Comparison of ENCODE assay signal across 27 cellular contexts in the genomic region with DNA sequence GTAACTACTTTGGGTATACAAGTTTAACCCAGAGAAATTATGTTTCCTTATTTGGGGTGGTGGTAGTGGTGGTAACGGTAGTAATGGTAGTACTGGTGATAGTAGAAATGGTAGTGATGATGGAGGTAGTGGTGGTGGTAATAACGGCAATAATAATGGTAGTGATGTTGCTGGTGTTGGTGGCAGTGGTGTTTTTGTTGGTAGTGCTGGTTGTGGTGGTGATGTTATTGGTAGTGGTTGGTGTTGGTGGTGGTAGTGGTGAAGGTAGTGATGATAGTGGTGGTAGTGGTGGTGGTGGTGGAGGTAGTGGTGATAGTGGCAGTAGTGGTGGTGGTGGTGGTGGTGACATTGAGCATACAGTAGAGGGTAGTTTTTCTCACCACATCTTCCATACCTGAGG.
"Had no signal": no experiment of that assay in that cellular context is flagged by ENCODE, and none has a peak within 500 bp of the region (broad histone marks: within the 10 kb centered on the region; RNA-seq: fewer than 3 reads in every experiment).

No MANE protein-coding gene starts in this region.

- H3K79me2 ChIP-seq: parathyroid adenoma had no signal

- H3K36me3 ChIP-seq: left ventricle myocardium inferior, neutrophil, right lobe of liver, thoracic aorta, tibial nerve, upper lobe of left lung, uterus had no signal

- H3K4me1 ChIP-seq: uterus had no signal

- DNase-seq: cortex of kidney; effector memory CD8-positive, alpha-beta T cell; hypothalamus; immature natural killer cell; islet precursor cell; kidney glomerular epithelial cell; left colon; left ventricle myocardium inferior; midbrain; naive thymus-derived CD4-positive, alpha-beta T cell; right lobe of liver; small intestine; stimulated activated CD4-positive, alpha-beta T cell treated with anti-CD3 and anti-CD28 coated beads, Interleukin-15, amount 100 ng/mL, for 24 hours; stimulated activated CD4-positive, alpha-beta T cell treated with anti-CD3 and anti-CD28 coated beads, Interleukin-2, amount 100 ng/mL, for 48 hours; stimulated activated naive B cell treated with anti-CD40 and anti-IgM and Interleukin-4, amounts not matched to agents 10 μg/mL and 1 μg/mL and 100 μg/mL, for 72 hours; upper lobe of left lung; uterus had no signal

- FAIRE-seq: endometrium, frontal cortex, small intestine had no signal

- H3K9ac ChIP-seq: parathyroid adenoma had no signal

- H3K27me3 ChIP-seq: right lobe of liver, tibial nerve, uterus had no signal

- ATAC-seq: effector memory CD8-positive, alpha-beta T cell; left colon; naive thymus-derived CD4-positive, alpha-beta T cell; right lobe of liver; stimulated activated naive B cell treated with anti-CD40 and anti-IgM and Interleukin-4, amounts not matched to agents 10 μg/mL and 1 μg/mL and 100 μg/mL, for 72 hours had no signal

- H3K9me3 ChIP-seq: left ventricle myocardium inferior, neutrophil, right lobe of liver, thoracic aorta, tibial nerve, upper lobe of left lung, uterus had no signal

- H3K27ac ChIP-seq: left ventricle myocardium inferior, neutrophil, parathyroid adenoma, right lobe of liver, tibial nerve, upper lobe of left lung, uterus had no signal

- H2AFZ ChIP-seq: parathyroid adenoma had no signal

- H3K9me3 Mint-ChIP-seq: effector memory CD8-positive, alpha-beta T cell; immature natural killer cell; stimulated activated naive B cell treated with anti-CD40 and anti-IgM and Interleukin-4, amounts not matched to agents 10 μg/mL and 1 μg/mL and 100 μg/mL, for 72 hours; stimulated activated naive CD8-positive, alpha-beta T cell treated with anti-CD3 and anti-CD28 coated beads, Interleukin-15, Interleukin-2, amounts not matched to agents 100 ng/mL and 50 ng/mL, for 24 hours had no signal

- H3K4me3 ChIP-seq: left ventricle myocardium inferior, lung, right lobe of liver, thoracic aorta, tibial nerve, upper lobe of left lung, uterus had no signal

- H3K36me3 Mint-ChIP-seq: memory B cell; naive thymus-derived CD4-positive, alpha-beta T cell; stimulated activated naive B cell treated with anti-CD40 and anti-IgM and Interleukin-4, amounts not matched to agents 10 μg/mL and 1 μg/mL and 100 μg/mL, for 72 hours had no signal

- H3K27ac Mint-ChIP-seq: effector memory CD8-positive, alpha-beta T cell; immature natural killer cell; memory B cell; naive thymus-derived CD4-positive, alpha-beta T cell; progenitor cell of endocrine pancreas; stimulated activated naive B cell treated with anti-CD40 and anti-IgM and Interleukin-4, amounts not matched to agents 10 μg/mL and 1 μg/mL and 100 μg/mL, for 72 hours; stimulated activated naive CD8-positive, alpha-beta T cell treated with anti-CD3 and anti-CD28 coated beads, Interleukin-15, Interleukin-2, amounts not matched to agents 100 ng/mL and 50 ng/mL, for 24 hours had no signal

- H3K4me3 Mint-ChIP-seq: effector memory CD8-positive, alpha-beta T cell; immature natural killer cell; memory B cell; naive thymus-derived CD4-positive, alpha-beta T cell; stimulated activated naive B cell treated with anti-CD40 and anti-IgM and Interleukin-4, amounts not matched to agents 10 μg/mL and 1 μg/mL and 100 μg/mL, for 72 hours; stimulated activated naive CD8-positive, alpha-beta T cell treated with anti-CD3 and anti-CD28 coated beads, Interleukin-15, Interleukin-2, amounts not matched to agents 100 ng/mL and 50 ng/mL, for 24 hours had no signal
